Comparison of ENCODE assay signal across 11 cellular contexts in the genomic region with DNA sequence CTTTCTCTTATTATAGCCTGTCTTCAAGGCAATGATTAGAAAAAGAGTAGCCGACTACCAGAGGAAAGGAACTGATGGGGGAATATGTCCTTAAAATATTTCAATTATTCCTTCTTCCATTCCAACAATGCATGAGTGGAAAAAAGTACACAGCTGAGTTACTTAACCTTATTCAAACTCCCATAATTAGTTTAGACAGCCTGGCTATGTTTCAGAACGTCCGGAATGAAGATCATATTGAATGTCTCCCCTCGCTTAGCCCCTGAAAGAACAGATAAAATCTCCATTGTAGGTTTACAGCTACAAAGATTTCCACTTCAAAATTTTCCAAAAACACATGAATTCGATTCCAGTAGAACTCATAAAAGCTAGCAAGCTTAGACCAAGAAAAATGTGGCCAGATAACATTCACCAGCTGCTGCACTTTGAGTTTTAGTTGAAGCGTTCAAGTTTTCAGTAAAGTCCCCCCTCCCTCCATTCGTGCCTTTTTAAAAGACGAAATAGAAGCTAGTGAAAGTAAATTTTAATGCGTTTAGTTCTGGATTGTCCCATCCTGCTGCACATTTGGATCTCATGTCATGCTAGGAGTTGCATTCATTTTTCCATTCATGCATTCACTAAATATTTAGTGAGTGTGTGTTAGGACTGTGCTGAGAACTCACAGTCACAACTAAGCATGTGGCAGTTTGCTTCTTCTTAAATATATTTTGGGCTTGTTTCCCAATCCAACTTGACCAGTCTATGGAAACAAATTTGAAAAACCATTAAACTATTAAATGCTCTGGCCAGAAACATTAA. TPM values are rescaled to one million over a fixed set of nuclear protein-coding genes. Genes with fewer than 3 reads are reported as not detected.
DNase-seq lines count a peak whose midpoint lies in the region; ATAC-seq, FAIRE-seq and TF ChIP-seq lines count a peak whose summit lies in the region.
"Had no signal": no experiment of that assay in that cellular context is flagged by ENCODE, and none has a peak within 500 bp of the region (broad histone marks: within the 10 kb centered on the region; RNA-seq: fewer than 3 reads in every experiment).

No MANE protein-coding gene starts in this region.

- H2AFZ ChIP-seq in K562 (ENCODE audit: low read depth, low read length), result peak overlapping the region; percentile 54

- H3K9me3 ChIP-seq in K562 (replicated peaks; ENCODE audit: control insufficient read depth, insufficient read depth, low read depth, low read length) (no peaks in the 10 kb centered on the region), kidney (ENCODE audit: control insufficient read depth in 1 of 2, low read length in 2 of 2) (no peaks in the 10 kb centered on the region), ovary (no peaks in the 10 kb centered on the region)

- TF ChIP-seq EP300 in K562 (IDR thresholded peaks at IDR 0.05; ENCODE audit: low read length) (no peak), ovary (IDR thresholded peaks at IDR 0.05) (no peak)

- no peak for ATAC-seq in K562

- BruUV-seq in K562 (replicated peaks; lab: Mats Ljungman, UMichigan), result no TSS peak

- CTCF ChIA-PET in BJ (lab: Yijun Ruan, JAX) (interaction anchor here (1.5 kb wide), 1 partner anchor 31 kb away, joined by 3 read pairs; no protein-coding TSS in a partner anchor), K562 (lab: Yijun Ruan, JAX; ENCODE audit: low intra/inter-chr PET ratio) (no interaction called here)

- FAIRE-seq in K562 (lab: Jason Lieb, UNC) (no peak), kidney (lab: Jason Lieb, UNC) (no peak)

- H3K4me2 ChIP-seq in K562 (ENCODE audit: insufficient read depth, low read length), result no peak overlapping the region

- H3K36me3 ChIP-seq in BJ (ENCODE audit: control insufficient read depth, insufficient read depth, low read length) (no peaks in the 10 kb centered on the region), K562 (ENCODE audit: control insufficient read depth, insufficient read depth, low read length) (no peaks in the 10 kb centered on the region), kidney (ENCODE audit: control insufficient read depth in 1 of 2, insufficient read depth in 2 of 2, low read length in 2 of 2) (no peaks in the 10 kb centered on the region), rectal smooth muscle tissue (ENCODE audit: control insufficient read depth, insufficient read depth, low read length) (no peaks in the 10 kb centered on the region), brain microvascular endothelial cell (replicated peaks) (no peaks in the 10 kb centered on the region), ovary (no peaks in the 10 kb centered on the region)

- H3K4me1 ChIP-seq in K562 (replicated peaks in 1 of 2; ENCODE audit: control insufficient read depth in 2 of 2, insufficient read depth in 2 of 2, low read length in 2 of 2) (peaks cover 5 to 42% of the 10 kb centered on the region in 2 experiments; a peak in 4 of 5 replicates), kidney (ENCODE audit: control insufficient read depth in 1 of 2, insufficient read depth in 1 of 2, low read depth in 1 of 2, low read length in 2 of 2) (peaks cover 2 to 28% of the 10 kb centered on the region in 2 donors), rectal smooth muscle tissue (ENCODE audit: control insufficient read depth, insufficient read depth, low read length) (peaks cover 29% of the 10 kb centered on the region), ovary (ENCODE audit: insufficient read depth) (no peaks in the 10 kb centered on the region)

- no peak overlapping the region for H3K27ac ChIP-seq in K562 (ENCODE audit: extremely low read depth, low read depth, low read length)
- peak overlapping the region; percentile 29 to 65 for H3K27ac ChIP-seq in kidney (ENCODE audit: low read depth in 2 of 2, low read length in 2 of 2)
- H3K27ac ChIP-seq in rectal smooth muscle tissue (ENCODE audit: low read depth, low read length), result peak overlapping the region; percentile 59
- no peak overlapping the region for H3K27ac ChIP-seq in brain microvascular endothelial cell
- H3K27ac ChIP-seq in ovary, result no peak overlapping the region

- H3K9ac ChIP-seq in K562 (ENCODE audit: insufficient read depth in 1 of 2, low read depth in 2 of 2, low read length in 2 of 2) (no peak overlapping the region), kidney (ENCODE audit: low read length in 2 of 2) (peak overlapping the region in 1 of 2 donors; percentile 51), rectal smooth muscle tissue (ENCODE audit: low read length) (no peak overlapping the region)

- no peak for TF ChIP-seq RAD21 in K562 (CRISPR knock-in tag; conservative IDR thresholded peaks at IDR 0.05 in 1 of 2, IDR thresholded peaks at IDR 0.05 in 1 of 2)

- peak; percentile 88 for DNase-seq in BJ (ENCODE audit: low read depth)
- DNase-seq in K562 (ENCODE audit: extremely low read depth in 1 of 4, low spot score in 3 of 4), result no peak
- no peak for DNase-seq in kidney
- DNase-seq in brain microvascular endothelial cell, result no peak
- DNase-seq in activated CD4-positive, alpha-beta T cell treated with anti-CD3 and anti-CD28 coated beads, Interleukin-2, amount 50 U/mL, for 48 hours, result no peak
- DNase-seq in ovary, result no peak
- no peak for DNase-seq in UCSD-AML1 (lab: John Stamatoyannopoulos, UW; ENCODE audit: unreplicated experiment)
- DNase-seq: activated CD4-positive, alpha-beta T cell treated with anti-CD3 and anti-CD28 coated beads, Interleukin-2, amount 50 U/mL, for 1 hour; cerebellar nuclear complex; mammary epithelial cell had no signal

- TF ChIP-seq POLR2A in K562 (conservative IDR thresholded peaks at IDR 0.05), result no peak
- no peak for TF ChIP-seq POLR2A in ovary (IDR thresholded peaks at IDR 0.05)

- 55% methylated on average over 9 of the region's 9 CpGs for WGBS in K562 (ENCODE audit: insufficient coverage, low coverage, missing lambda C conversion rate)
- 11 to 16% (median 15%) methylated on average over 9 of the region's 9 CpGs for WGBS in ovary, 3 donors

- intact Hi-C loops in K562 (cut with micrococcal nuclease) (loop anchor here (5.0 kb wide), 1 partner anchor 67 kb away; no protein-coding TSS in a partner anchor), kidney (cut with DNase I) (no loop called here), ovary (cut with DNase I) (no loop called here)

- no peak overlapping the region for H3K4me3 ChIP-seq in BJ (ENCODE audit: low read depth, low read length)
- H3K4me3 ChIP-seq in K562, result no peak overlapping the region
- peak overlapping the region in 1 of 2 donors; percentile 50 for H3K4me3 ChIP-seq in kidney (ENCODE audit: low read length in 2 of 2)
- peak overlapping the region; percentile 10 for H3K4me3 ChIP-seq in rectal smooth muscle tissue (ENCODE audit: low read length)
- H3K4me3 ChIP-seq in brain microvascular endothelial cell (ENCODE audit: low read depth, low read length), result no peak overlapping the region
- H3K4me3 ChIP-seq in ovary, result no peak overlapping the region

- no peaks in the 10 kb centered on the region for H3K79me2 ChIP-seq in K562 (ENCODE audit: control insufficient read depth, insufficient read depth, low read length)

- no peaks in the 10 kb centered on the region for H3K9me1 ChIP-seq in K562 (ENCODE audit: control insufficient read depth, insufficient read depth, low read length)

- no peaks in the 10 kb centered on the region for H4K20me1 ChIP-seq in K562 (replicated peaks; ENCODE audit: control insufficient read depth, insufficient read depth, low read length)

- in situ Hi-C loops in K562 (cut with MboI), result no loop called here
- in situ Hi-C loops in brain microvascular endothelial cell (cut with HindIII; ENCODE audit: low pct_ligation_motif_present, low sequenced_read_pairs), result no loop called here

- TF ChIP-seq CTCF in BJ (IDR thresholded peaks at IDR 0.05; ENCODE audit: insufficient read depth, low read depth, low read length) (no peak), K562 (IDR thresholded peaks at IDR 0.05 in 2 of 3, conservative IDR thresholded peaks at IDR 0.05 in 1 of 3; ENCODE audit: insufficient read depth in 2 of 3, low read depth in 1 of 3, low read length in 3 of 3) (no peak), kidney (IDR thresholded peaks at IDR 0.05; ENCODE audit: borderline replicate concordance, extremely low read depth, insufficient read depth) (no peak), brain microvascular endothelial cell (IDR thresholded peaks at IDR 0.05; ENCODE audit: low read depth, low read length, missing control alignments) (no peak), ovary (IDR thresholded peaks at IDR 0.05) (no peak)

- no peaks in the 10 kb centered on the region for H3K27me3 ChIP-seq in BJ (ENCODE audit: control insufficient read depth, insufficient read depth, low read length)
- H3K27me3 ChIP-seq in K562 (ENCODE audit: control insufficient read depth in 2 of 2, insufficient read depth in 2 of 2, low read length in 2 of 2), result no peaks in the 10 kb centered on the region
- H3K27me3 ChIP-seq in rectal smooth muscle tissue (ENCODE audit: control insufficient read depth, insufficient read depth, low read length), result no peaks in the 10 kb centered on the region
- no peaks in the 10 kb centered on the region for H3K27me3 ChIP-seq in brain microvascular endothelial cell (replicated peaks)
- H3K27me3 ChIP-seq in ovary, result no peaks in the 10 kb centered on the region

- POLR2A ChIA-PET in BJ (lab: Charles Lee) (interaction anchor here (0.6 kb wide), 1 partner anchor 9 kb away, joined by 3 read pairs; no protein-coding TSS in a partner anchor), K562 (lab: Yijun Ruan, JAX) (interaction anchor here (0.9 to 1.0 kb wide), 2 partner anchors 13 to 72 kb away, joined by 3 read pairs; no protein-coding TSS in a partner anchor)

RNA-seq across cellular contexts. Expression of a gene that starts 29.4 kb away (rescaled TPM):
- polyA plus RNA-seq in BJ (2011; rRNA removed) (6.5 and 14.8 TPM in 2 replicates), K562 (2011; rRNA removed) (40.6 and 61.7 TPM in 2 replicates), K562 (2014; fragmentation: Illumina TruSeq; extraction: Trizol) (54.3 and 62.1 TPM in 2 replicates), K562 (2014; fragmentation: Nextera tagmentation; extraction: Ambion mirVana) (10 to 100 TPM; 20.6 to 25.8 TPM), K562 (2014; rRNA removed) (45.4 and 50.5 TPM in 2 replicates), kidney (ENCODE audit: insufficient read depth, low read depth, low replicate concordance) (12.1 TPM), ovary (1 to 10 TPM; 1.1 to 4.5 TPM)
- polyA minus RNA-seq in BJ (2011; rRNA and poly(A)+ RNA removed), result 5.0 and 7.7 TPM in 2 replicates
- total RNA-seq in K562 (2011; cell fraction: chromatin; rRNA removed; ENCODE audit: low replicate concordance), result 31.2 and 100 TPM in 2 replicates
- 12.0 and 17.5 TPM in 2 replicates for total RNA-seq in K562 (2011; cell fraction: nucleolus; rRNA removed)
- 39.2 and 64.7 TPM in 2 replicates for total RNA-seq in K562 (2011; cell fraction: nucleoplasm; rRNA removed)
- total RNA-seq in K562 (2014; rRNA removed) (42.0 and 53.7 TPM in 2 replicates), K562 (2014; rRNA removed; fragmentation: Illumina TruSeq; extraction: Trizol) (96.7 and 113 TPM in 2 replicates), K562 (2015; rRNA removed; fragmentation: Illumina TruSeq; extraction: Trizol) (69.7 and 73.9 TPM in 2 replicates), K562 (2021) (66.4 and 66.7 TPM in 2 replicates), kidney (18.2 TPM), ovary (1 to 10 TPM; 1.4 to 8.5 (median 5.0) TPM)
- polyA plus RNA-seq in K562 (2011; cell fraction: cytosol; rRNA removed), result 5.3 and 11.1 TPM in 2 replicates
- polyA plus RNA-seq in K562 (2011; cell fraction: nucleus; rRNA removed), result 19.1 and 29.0 TPM in 2 replicates
- polyA plus RNA-seq in K562 (2012), result 29.6 and 39.3 TPM in 2 replicates
- 65.0 and 84.1 TPM in 2 replicates for polyA minus RNA-seq in K562 (2011; rRNA and poly(A)+ RNA removed)
- polyA minus RNA-seq in K562 (2011; cell fraction: cytosol; rRNA and poly(A)+ RNA removed), result 24.6 and 25.9 TPM in 2 replicates
- polyA minus RNA-seq in K562 (2011; cell fraction: nucleus; rRNA and poly(A)+ RNA removed), result 28.0 and 57.1 TPM in 2 replicates

Comparison
In these comparisons a context has a peak if more than half of its experiments do, and no peak if none do; other contexts are left out.
1. H3K27ac ChIP-seq: peak in kidney (2 of 2) and rectal smooth muscle tissue (single experiment); none in K562 (single experiment), brain microvascular endothelial cell (single experiment) and ovary (0 of 2).